1 cellular context compared by ENCODE assay signal in genomic region chr15:83066034-83066760, GRCh38.
TF ChIP-seq lines count a peak whose summit lies in the region.

No MANE protein-coding gene starts in this region.

TF ChIP-seq in K562, 482 proteins besides CTCF, POLR2A, EP300 and RAD21:
- 0 out of 2 replicates have a peak, but pooled peaks have one; percentile 25 for TF ChIP-seq NKRF (IDR thresholded peaks at IDR 0.05; ENCODE audit: borderline replicate concordance)
- 0 out of 2 replicates have a peak, but pooled peaks have one; percentile 4 for TF ChIP-seq BRD4 (IDR thresholded peaks at IDR 0.05)
- TF ChIP-seq SMARCE1 (IDR thresholded peaks at IDR 0.05), result 0 out of 2 replicates have a peak, but pooled peaks have one; percentile 15
- TF ChIP-seq FOXA1 (IDR thresholded peaks at IDR 0.05; ENCODE audit: borderline replicate concordance), result no peak
- TF ChIP-seq ZBTB5 (IDR thresholded peaks at IDR 0.05), result no peak
- no peak for TF ChIP-seq NR0B1 (IDR thresholded peaks at IDR 0.05; ENCODE audit: partially characterized antibody)
- 0 out of 2 replicates have a peak, but pooled peaks have one; percentile 11 for TF ChIP-seq BCOR (IDR thresholded peaks at IDR 0.05)
- 0 out of 2 replicates have a peak, but pooled peaks have one; percentile 13 for TF ChIP-seq MYC (IDR thresholded peaks at IDR 0.05; ENCODE audit: low read depth, low read length)
- TF ChIP-seq MYC (CRISPR knock-in tag; IDR thresholded peaks at IDR 0.05; ENCODE audit: borderline replicate concordance, low read depth), result no peak
- TF ChIP-seq E2F8 (IDR thresholded peaks at IDR 0.05; ENCODE audit: low read depth, partially characterized antibody), result no peak
- TF ChIP-seq CREB1 (IDR thresholded peaks at IDR 0.05), result no peak
- peak; percentile 15; the same call in 1 of the 2 replicates for TF ChIP-seq CREB1 (CRISPR knock-in tag; IDR thresholded peaks at IDR 0.05)
- TF ChIP-seq TRIM25 (IDR thresholded peaks at IDR 0.05; ENCODE audit: borderline replicate concordance), result 0 out of 2 replicates have a peak, but pooled peaks have one; percentile 51
- TF ChIP-seq ZNF121 (CRISPR knock-in tag; conservative IDR thresholded peaks at IDR 0.05), result peak; percentile 19; the same call in 1 of the 2 replicates
- TF ChIP-seq ZNF830 (CRISPR knock-in tag; IDR thresholded peaks at IDR 0.05), result no peak
